In genomic region chr19:33291623-33292534, GRCh38 we compare ENCODE assay signal across 18 cellular contexts. TPM values are rescaled to one million over a fixed set of nuclear protein-coding genes. Genes with fewer than 3 reads are reported as not detected.
DNase-seq lines count a peak whose midpoint lies in the region; ATAC-seq and TF ChIP-seq lines count a peak whose summit lies in the region.
"Had no signal": no experiment of that assay in that cellular context is flagged by ENCODE, and none has a peak within 500 bp of the region (broad histone marks: within the 10 kb centered on the region; RNA-seq: fewer than 3 reads in every experiment).

No MANE protein-coding gene starts in this region.

- WGBS in hepatocyte (ENCODE audit: low lambda C conversion rate, missing lambda C conversion rate) = 81% methylated on average over 15 of the region's 15 CpGs
- WGBS in neuronal stem cell (ENCODE audit: extremely low coverage in 2 of 2, insufficient read length in 2 of 2, insufficient replicate concordance in 1 of 2), 2 donors = no CpG with 5 or more reads among the region's 15 CpGs

- H2AFZ ChIP-seq in PC-9 = no peak overlapping the region
- no peak overlapping the region for H2AFZ ChIP-seq in hepatocyte
- H2AFZ ChIP-seq in neuronal stem cell (ENCODE audit: low read length) = no peak overlapping the region

- peak overlapping the region; percentile 13 for H2AK5ac ChIP-seq in neuronal stem cell (ENCODE audit: low read depth, low read length)

- no peak overlapping the region for H3K4me3 Mint-ChIP-seq in CD8-positive, alpha-beta memory T cell
- no peak overlapping the region for H3K4me3 Mint-ChIP-seq in MCF 10A (ENCODE audit: unreplicated experiment)
- no peak overlapping the region for H3K4me3 Mint-ChIP-seq in stimulated activated naive CD8-positive, alpha-beta T cell treated with anti-CD3 and anti-CD28 coated beads, Interleukin-15, amount 100 ng/mL, for 72 hours
- H3K4me3 Mint-ChIP-seq: activated naive CD4-positive, alpha-beta T cell treated with anti-CD3 and anti-CD28 coated beads, Interleukin-2, amount 50 U/mL, for 24 hours; activated T-cell treated with anti-CD3 and anti-CD28 coated beads, Interleukin-2, amount 50 U/mL, for 24 hours; brain; CD4-positive, alpha-beta T cell; natural killer cell treated with Interleukin-12 subunit alpha and Interleukin-12 subunit beta and Interleukin-15 and Interleukin-18, amount 100 ng/mL, for 72 hours had no signal

- peak overlapping the region; percentile 82 for H3K27ac ChIP-seq in PC-9
- peak overlapping the region; percentile 93 for H3K27ac ChIP-seq in hepatocyte
- no peak overlapping the region for H3K27ac ChIP-seq in neuronal stem cell (replicated peaks; ENCODE audit: low read length)
- H3K27ac ChIP-seq in vagina = peak overlapping the region; percentile 88
- no peak overlapping the region for H3K27ac ChIP-seq in CD8-positive, alpha-beta memory T cell (ENCODE audit: low read depth, low read length)
- H3K27ac ChIP-seq: thoracic aorta had no signal

- no peak for TF ChIP-seq CTCF in PC-9 (conservative IDR thresholded peaks at IDR 0.05)
- TF ChIP-seq CTCF in hepatocyte (IDR thresholded peaks at IDR 0.05; ENCODE audit: poor library complexity) = no peak
- TF ChIP-seq CTCF in vagina (IDR thresholded peaks at IDR 0.05) = no peak
- TF ChIP-seq CTCF in MCF 10A (IDR thresholded peaks at IDR 0.05; ENCODE audit: unreplicated experiment) = no peak

- no peak overlapping the region for H2BK15ac ChIP-seq in neuronal stem cell (ENCODE audit: low read length)

- H4K20me1 ChIP-seq in PC-9 (ENCODE audit: insufficient read depth) (no peaks in the 10 kb centered on the region), hepatocyte (ENCODE audit: insufficient read depth, poor library complexity, severe bottlenecking) (no peaks in the 10 kb centered on the region)

- no peak for TF ChIP-seq POLR2A in vagina (IDR thresholded peaks at IDR 0.05)

- H3K36me3 Mint-ChIP-seq in CD8-positive, alpha-beta memory T cell = peaks cover 0 to 10% (median 5%) of the 10 kb centered on the region in 3 donors
- H3K36me3 Mint-ChIP-seq in MCF 10A (ENCODE audit: insufficient read depth, unreplicated experiment) = no peaks in the 10 kb centered on the region
- H3K36me3 Mint-ChIP-seq: brain had no signal

- DNase-seq in PC-9 (no peak), hepatocyte (ENCODE audit: low spot score) (peak; percentile 72), neuronal stem cell (ENCODE audit: low spot score) (no peak), vagina (ENCODE audit: extremely low spot score in 2 of 2) (no peak), MCF 10A (ENCODE audit: unreplicated experiment) (no peak)
- DNase-seq in CD8-positive, alpha-beta memory T cell = no peak
- DNase-seq in activated CD4-positive, alpha-beta T cell treated with anti-CD3 and anti-CD28 coated beads, Interleukin-2, amount 50 U/mL, for 48 hours = no peak
- no peak for DNase-seq in stimulated activated naive CD8-positive, alpha-beta T cell treated with anti-CD3 and anti-CD28 coated beads, Interleukin-15, amount 100 ng/mL, for 72 hours
- DNase-seq: activated T-cell treated with anti-CD3 and anti-CD28 coated beads, Interleukin-2, amount 50 U/mL, for 24 hours; CD4-positive, alpha-beta T cell; IMR-90; stimulated activated CD4-positive, alpha-beta T cell treated with anti-CD3 and anti-CD28 coated beads, Interleukin-4, amount 100 ng/mL, for 1 hour; stimulated activated CD8-positive, alpha-beta memory T cell treated with anti-CD3 and anti-CD28 coated beads, Interleukin-4, amount 100 ng/mL, for 48 hours had no signal

- H3K79me1 ChIP-seq in neuronal stem cell (ENCODE audit: low read depth, low read length) = no peaks in the 10 kb centered on the region

- H3K23ac ChIP-seq in neuronal stem cell (ENCODE audit: low read depth, low read length, poor library complexity) = peak overlapping the region; percentile 58

- H3K4me2 ChIP-seq in PC-9 (peak overlapping the region; percentile 65), hepatocyte (no peak overlapping the region), neuronal stem cell (ENCODE audit: insufficient read depth, low read length, poor library complexity, severe bottlenecking) (no peak overlapping the region)

- H3K9me3 ChIP-seq in PC-9 (ENCODE audit: insufficient read depth, low read depth) (0 out of 2 replicates have a peak, but pooled peaks cover 7% of the 10 kb centered on the region), hepatocyte (ENCODE audit: low read depth) (no peaks in the 10 kb centered on the region), neuronal stem cell (replicated peaks in 1 of 2; ENCODE audit: control insufficient read depth in 2 of 2, insufficient read depth in 1 of 2, low read depth in 1 of 2, low read length in 2 of 2) (peaks cover 0 to 5% of the 10 kb centered on the region in 2 donors), vagina (no peaks in the 10 kb centered on the region)
- H3K9me3 ChIP-seq in CD8-positive, alpha-beta memory T cell (ENCODE audit: low read length) = peaks cover 4% of the 10 kb centered on the region

- H3K27me3 Mint-ChIP-seq in CD8-positive, alpha-beta memory T cell = peaks cover 18 to 30% of the 10 kb centered on the region in 2 donors
- H3K27me3 Mint-ChIP-seq in MCF 10A (ENCODE audit: insufficient read depth, unreplicated experiment) = no peaks in the 10 kb centered on the region
- H3K27me3 Mint-ChIP-seq in stimulated activated naive CD8-positive, alpha-beta T cell treated with anti-CD3 and anti-CD28 coated beads, Interleukin-15, amount 100 ng/mL, for 72 hours = peaks cover 57% of the 10 kb centered on the region

- H3K27ac Mint-ChIP-seq in CD8-positive, alpha-beta memory T cell = no peak overlapping the region
- no peak overlapping the region for H3K27ac Mint-ChIP-seq in MCF 10A (ENCODE audit: low read depth, unreplicated experiment)
- no peak overlapping the region for H3K27ac Mint-ChIP-seq in stimulated activated naive CD8-positive, alpha-beta T cell treated with anti-CD3 and anti-CD28 coated beads, Interleukin-15, amount 100 ng/mL, for 72 hours
- H3K27ac Mint-ChIP-seq: activated naive CD4-positive, alpha-beta T cell treated with anti-CD3 and anti-CD28 coated beads, Interleukin-2, amount 50 U/mL, for 24 hours; activated T-cell treated with anti-CD3 and anti-CD28 coated beads, Interleukin-2, amount 50 U/mL, for 24 hours; CD4-positive, alpha-beta T cell; natural killer cell treated with Interleukin-12 subunit alpha and Interleukin-12 subunit beta and Interleukin-15 and Interleukin-18, amount 100 ng/mL, for 72 hours had no signal

- H3K79me2 ChIP-seq in PC-9 (ENCODE audit: low read depth) (no peaks in the 10 kb centered on the region), hepatocyte (no peaks in the 10 kb centered on the region)

- H3K27me3 ChIP-seq in PC-9 (ENCODE audit: insufficient read depth, low read depth) (no peaks in the 10 kb centered on the region), hepatocyte (no peaks in the 10 kb centered on the region), neuronal stem cell (ENCODE audit: control insufficient read depth in 3 of 3, insufficient read depth in 3 of 3, low read depth in 1 of 3, low read length in 3 of 3) (peaks cover 0 to 59% (median 0%) of the 10 kb centered on the region in 3 experiments), vagina (no peaks in the 10 kb centered on the region)
- H3K27me3 ChIP-seq in CD8-positive, alpha-beta memory T cell (ENCODE audit: insufficient read depth, low read length, poor library complexity, severe bottlenecking) = peaks cover 14% of the 10 kb centered on the region

- H3K4ac ChIP-seq in neuronal stem cell (ENCODE audit: low read length) = peak overlapping the region; percentile 46

- no peak overlapping the region for H2BK5ac ChIP-seq in neuronal stem cell (ENCODE audit: low read length)

- H3F3A ChIP-seq in PC-9 (ENCODE audit: insufficient read depth, low read depth) = peaks cover 15% of the 10 kb centered on the region

- peak overlapping the region; percentile 35 for H3K18ac ChIP-seq in neuronal stem cell (ENCODE audit: low read length)

- BruUV-seq in PC-9 (replicated peaks; lab: Mats Ljungman, UMichigan) (no TSS peak), MCF 10A (replicated peaks; lab: Mats Ljungman, UMichigan) (no TSS peak)

- H3K4me3 ChIP-seq in PC-9 = no peak overlapping the region
- H3K4me3 ChIP-seq in hepatocyte = no peak overlapping the region
- no peak overlapping the region for H3K4me3 ChIP-seq in neuronal stem cell (ENCODE audit: low read length in 2 of 2)
- no peak overlapping the region for H3K4me3 ChIP-seq in vagina
- H3K4me3 ChIP-seq in CD8-positive, alpha-beta memory T cell (ENCODE audit: low read length) = no peak overlapping the region
- H3K4me3 ChIP-seq: thoracic aorta had no signal

- H3K4me1 Mint-ChIP-seq in CD8-positive, alpha-beta memory T cell = peaks cover 2 to 8% (median 8%) of the 10 kb centered on the region in 3 donors
- H3K4me1 Mint-ChIP-seq in MCF 10A (ENCODE audit: insufficient read depth, unreplicated experiment) = peaks cover 15% of the 10 kb centered on the region
- peaks cover 9% of the 10 kb centered on the region for H3K4me1 Mint-ChIP-seq in stimulated activated naive CD8-positive, alpha-beta T cell treated with anti-CD3 and anti-CD28 coated beads, Interleukin-15, amount 100 ng/mL, for 72 hours

- no peak overlapping the region for H4K8ac ChIP-seq in neuronal stem cell (ENCODE audit: low read depth, low read length)

- H3K9me3 Mint-ChIP-seq in CD8-positive, alpha-beta memory T cell = peaks cover 14 to 26% (median 17%) of the 10 kb centered on the region in 5 donors
- H3K9me3 Mint-ChIP-seq in MCF 10A (ENCODE audit: unreplicated experiment) = peaks cover 6% of the 10 kb centered on the region
- H3K9me3 Mint-ChIP-seq in stimulated activated naive CD8-positive, alpha-beta T cell treated with anti-CD3 and anti-CD28 coated beads, Interleukin-15, amount 100 ng/mL, for 72 hours = peaks cover 13 to 32% of the 10 kb centered on the region in 2 donors

- no peak overlapping the region for H3K9ac ChIP-seq in neuronal stem cell (ENCODE audit: low read depth, low read length, poor library complexity)

- H3K4me1 ChIP-seq in PC-9 (replicated peaks; ENCODE audit: insufficient read depth) (peaks cover 52% of the 10 kb centered on the region), hepatocyte (ENCODE audit: insufficient read depth) (peaks cover 50% of the 10 kb centered on the region), neuronal stem cell (ENCODE audit: control insufficient read depth in 2 of 2, insufficient read depth in 1 of 2, low read depth in 1 of 2, low read length in 2 of 2) (peaks cover 0 to 2% of the 10 kb centered on the region in 2 donors), vagina (peaks cover 68% of the 10 kb centered on the region)
- H3K4me1 ChIP-seq in CD8-positive, alpha-beta memory T cell (ENCODE audit: insufficient read depth, low read length) = no peaks in the 10 kb centered on the region

- H3K36me3 ChIP-seq in PC-9 (ENCODE audit: low read depth) (no peaks in the 10 kb centered on the region), hepatocyte (replicated peaks; ENCODE audit: insufficient read depth, low read depth) (no peaks in the 10 kb centered on the region), neuronal stem cell (replicated peaks in 1 of 2; ENCODE audit: control insufficient read depth in 2 of 2, insufficient read depth in 2 of 2, low read length in 2 of 2) (no peaks in the 10 kb centered on the region), vagina (no peaks in the 10 kb centered on the region)
- H3K36me3 ChIP-seq in CD8-positive, alpha-beta memory T cell (ENCODE audit: insufficient read depth, low read length) = no peaks in the 10 kb centered on the region
- H3K36me3 ChIP-seq: thoracic aorta had no signal

- H2BK12ac ChIP-seq in neuronal stem cell (ENCODE audit: low read length) = no peak overlapping the region

- no peak overlapping the region for H3K14ac ChIP-seq in neuronal stem cell (ENCODE audit: low read length)

- no peak overlapping the region for H4K91ac ChIP-seq in neuronal stem cell (ENCODE audit: low read depth, low read length, poor library complexity)

- POLR2A ChIA-PET in PC-9 (lab: Charles Lee; ENCODE audit: unreplicated experiment) = no interaction called here
- POLR2A ChIA-PET in CD8-positive, alpha-beta memory T cell (lab: Charles Lee) = no interaction called here
- POLR2A ChIA-PET in MCF 10A (lab: Yijun Ruan, JAX) = interaction anchor here (0.9 to 2.5 kb wide), 8 partner anchors 11 to 106 kb away, joined by 3 to 17 read pairs (median 4); partner anchors contain the start of genes CEBPA and CEBPG

- H3K9me2 ChIP-seq in PC-9 (ENCODE audit: insufficient read depth) (no peaks in the 10 kb centered on the region), hepatocyte (replicated peaks; ENCODE audit: insufficient read depth) (no peaks in the 10 kb centered on the region)

- CTCF ChIA-PET in PC-9 (lab: Charles Lee) (interaction anchor here (0.7 kb wide), 1 partner anchor 311 kb away, joined by 4 read pairs; no protein-coding TSS in a partner anchor), MCF 10A (lab: Yijun Ruan, JAX) (interaction anchor here (0.7 to 1.5 kb wide), 6 partner anchors 46 to 122 kb away, joined by 3 to 6 read pairs (median 3); no protein-coding TSS in a partner anchor)
- CTCF ChIA-PET in CD8-positive, alpha-beta memory T cell (lab: Charles Lee) = no interaction called here

- intact Hi-C loops in PC-9 (cut with micrococcal nuclease; ENCODE audit: unreplicated experiment) (loop anchor here (10.0 kb wide), 1 partner anchor 917 kb away; no protein-coding TSS in a partner anchor), vagina (cut with DNase I) (no loop called here), MCF 10A (cut with micrococcal nuclease) (loop anchor here (5.0 kb wide), 1 partner anchor 50 kb away; no protein-coding TSS in a partner anchor)

- no peak for ATAC-seq in stimulated activated naive CD8-positive, alpha-beta T cell treated with anti-CD3 and anti-CD28 coated beads, Interleukin-15, amount 100 ng/mL, for 72 hours
- ATAC-seq: natural killer cell treated with Interleukin-12 subunit alpha and Interleukin-12 subunit beta and Interleukin-15 and Interleukin-18, amount 100 ng/mL, for 72 hours; right cardiac atrium had no signal

- no peak overlapping the region for H2BK120ac ChIP-seq in neuronal stem cell (ENCODE audit: low read depth, low read length)

RNA-seq across cellular contexts. Expression of gene CEBPA, which starts 10.5 kb away (rescaled TPM):
- total RNA-seq in PC-9 (2021) = 8.9 and 9.2 TPM in 2 replicates
- 151 and 160 TPM in 2 replicates for total RNA-seq in hepatocyte
- 65.1 and 103 TPM in 2 replicates for polyA plus RNA-seq in hepatocyte
- polyA plus RNA-seq in neuronal stem cell (2013, experiment 1 of 2) = 0.78 TPM
- polyA plus RNA-seq in neuronal stem cell (2013, experiment 2 of 2) = 0.96 TPM
- total RNA-seq in vagina = 38.3 TPM
- 1 to 10 TPM; 1.1 to 1.3 TPM for total RNA-seq in CD8-positive, alpha-beta memory T cell
- polyA plus RNA-seq in CD8-positive, alpha-beta memory T cell = 1.6 TPM
- 4.7 and 6.2 TPM in 2 replicates for total RNA-seq in MCF 10A (2022)

Comparison
In these comparisons a context has a peak if more than half of its experiments do, and no peak if none do; other contexts are left out.
1. H3K27ac ChIP-seq: peak in PC-9 (single experiment), hepatocyte (single experiment) and vagina (single experiment); none in neuronal stem cell (single experiment) and CD8-positive, alpha-beta memory T cell (single experiment).